Comparison of ENCODE assay signal across 1 cellular context in genomic region chr6:13927203-13927602, GRCh38.
A peak's percentile ranks its signal among the peaks of the same experiment; 100 is the strongest.
TF ChIP-seq lines count a peak whose summit lies in the region.

No MANE protein-coding gene starts in this region.

TF ChIP-seq in K562, 482 proteins besides CTCF, POLR2A, EP300 and RAD21 (continued from another document and continues in another):
- peak; percentile 42; the same call in 1 of the 2 replicates for TF ChIP-seq TEAD4 (IDR thresholded peaks at IDR 0.05; ENCODE audit: low read length)
- TF ChIP-seq TEAD4 (CRISPR knock-in tag; IDR thresholded peaks at IDR 0.05; ENCODE audit: borderline replicate concordance) = no peak
- peak; percentile 55; the same call in 1 of the 2 replicates for TF ChIP-seq CHAMP1 (IDR thresholded peaks at IDR 0.05)
- TF ChIP-seq MYC (IDR thresholded peaks at IDR 0.05; ENCODE audit: low read depth, low read length) = no peak
- no peak for TF ChIP-seq MYC (CRISPR knock-in tag; IDR thresholded peaks at IDR 0.05; ENCODE audit: borderline replicate concordance, low read depth)
- TF ChIP-seq ZKSCAN8 (CRISPR knock-in tag; IDR thresholded peaks at IDR 0.05) = no peak
- TF ChIP-seq E2F5 (CRISPR knock-in tag; IDR thresholded peaks at IDR 0.05) = no peak
- TF ChIP-seq KDM4B (IDR thresholded peaks at IDR 0.05; ENCODE audit: borderline replicate concordance in 2 of 2, low read depth in 1 of 2) = no peak
- no peak for TF ChIP-seq MTA3 (IDR thresholded peaks at IDR 0.05; ENCODE audit: borderline replicate concordance)
- peak; percentile 20; the same call in 1 of the 2 replicates for TF ChIP-seq VEZF1 (CRISPR knock-in tag; IDR thresholded peaks at IDR 0.05)
- TF ChIP-seq HNRNPLL (IDR thresholded peaks at IDR 0.05; ENCODE audit: low read depth, low read length, poor library complexity, severe bottlenecking) = no peak
- TF ChIP-seq ZSCAN32 (CRISPR knock-in tag; IDR thresholded peaks at IDR 0.05) = no peak
- no peak for TF ChIP-seq KAT7 (CRISPR knock-in tag; IDR thresholded peaks at IDR 0.05; ENCODE audit: borderline replicate concordance)
- no peak for TF ChIP-seq TGIF2 (CRISPR knock-in tag; IDR thresholded peaks at IDR 0.05)
- TF ChIP-seq CBX3 (IDR thresholded peaks at IDR 0.05; ENCODE audit: borderline replicate concordance in 1 of 2, low read length in 2 of 2) = peak in 1 of 2 experiments; percentile 92; a peak in 1 of 3 replicates
- peak; percentile 51; the same call in 1 of the 2 replicates for TF ChIP-seq JUND (IDR thresholded peaks at IDR 0.05; ENCODE audit: borderline replicate concordance, low read depth, low read length)
- no peak; the same call in 2 of the 3 replicates for TF ChIP-seq JUND (tag; IDR thresholded peaks at IDR 0.05; ENCODE audit: borderline replicate concordance, low read depth, low read length)
- no peak for TF ChIP-seq U2AF1 (optimal IDR thresholded peaks at IDR 0.05; ENCODE audit: low read depth, low read length)
- TF ChIP-seq, protein P1, sequence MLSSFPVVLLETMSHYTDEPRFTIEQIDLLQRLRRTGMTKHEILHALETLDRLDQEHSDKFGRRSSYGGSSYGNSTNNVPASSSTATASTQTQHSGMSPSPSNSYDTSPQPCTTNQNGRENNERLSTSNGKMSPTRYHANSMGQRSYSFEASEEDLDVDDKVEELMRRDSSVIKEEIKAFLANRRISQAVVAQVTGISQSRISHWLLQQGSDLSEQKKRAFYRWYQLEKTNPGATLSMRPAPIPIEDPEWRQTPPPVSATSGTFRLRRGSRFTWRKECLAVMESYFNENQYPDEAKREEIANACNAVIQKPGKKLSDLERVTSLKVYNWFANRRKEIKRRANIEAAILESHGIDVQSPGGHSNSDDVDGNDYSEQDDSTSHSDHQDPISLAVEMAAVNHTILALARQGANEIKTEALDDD (IDR thresholded peaks at IDR 0.05) = peak; percentile 92
- peak; percentile 34 for TF ChIP-seq BRD9 (IDR thresholded peaks at IDR 0.05; ENCODE audit: low read depth, partially characterized antibody)
- no peak for TF ChIP-seq ERF (CRISPR knock-in tag; IDR thresholded peaks at IDR 0.05)
- TF ChIP-seq MAFK (IDR thresholded peaks at IDR 0.05; ENCODE audit: low read length) = peak; percentile 66; the same call in 1 of the 2 replicates
- no peak for TF ChIP-seq ILF3 (IDR thresholded peaks at IDR 0.05; ENCODE audit: borderline replicate concordance)
- TF ChIP-seq ZNF274 (IDR thresholded peaks at IDR 0.05; ENCODE audit: borderline replicate concordance, low read depth, low read length) = no peak
- no peak for TF ChIP-seq FOXA3 (CRISPR knock-in tag; conservative IDR thresholded peaks at IDR 0.05 in 1 of 2, IDR thresholded peaks at IDR 0.05 in 1 of 2)
- TF ChIP-seq NR2C2 (CRISPR knock-in tag; IDR thresholded peaks at IDR 0.05) = no peak
- no peak for TF ChIP-seq NR2C2 (tag; IDR thresholded peaks at IDR 0.05)
- TF ChIP-seq, protein P2, sequence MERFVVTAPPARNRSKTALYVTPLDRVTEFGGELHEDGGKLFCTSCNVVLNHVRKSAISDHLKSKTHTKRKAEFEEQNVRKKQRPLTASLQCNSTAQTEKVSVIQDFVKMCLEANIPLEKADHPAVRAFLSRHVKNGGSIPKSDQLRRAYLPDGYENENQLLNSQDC (CRISPR knock-in tag; IDR thresholded peaks at IDR 0.05) = no peak
- TF ChIP-seq ZKSCAN1 (IDR thresholded peaks at IDR 0.05; ENCODE audit: low read depth, low read length) = no peak
- no peak for TF ChIP-seq CXXC5 (CRISPR knock-in tag; IDR thresholded peaks at IDR 0.05)
- TF ChIP-seq PBX2 (CRISPR knock-in tag; IDR thresholded peaks at IDR 0.05; ENCODE audit: low read depth) = no peak
- TF ChIP-seq PBX2 (tag; conservative IDR thresholded peaks at IDR 0.05; ENCODE audit: low read depth) = no peak
- TF ChIP-seq ZNF140 (CRISPR knock-in tag; IDR thresholded peaks at IDR 0.05) = no peak
- peak; percentile 6 for TF ChIP-seq CTCFL (IDR thresholded peaks at IDR 0.05; ENCODE audit: borderline replicate concordance, insufficient read depth, low read depth, low read length, poor library complexity, severe bottlenecking)
- TF ChIP-seq NR4A1 (CRISPR knock-in tag; IDR thresholded peaks at IDR 0.05) = no peak
- TF ChIP-seq NR4A1 (tag; IDR thresholded peaks at IDR 0.05) = no peak
- no peak for TF ChIP-seq SREBF2 (CRISPR knock-in tag; IDR thresholded peaks at IDR 0.05)
- TF ChIP-seq, protein P3, sequence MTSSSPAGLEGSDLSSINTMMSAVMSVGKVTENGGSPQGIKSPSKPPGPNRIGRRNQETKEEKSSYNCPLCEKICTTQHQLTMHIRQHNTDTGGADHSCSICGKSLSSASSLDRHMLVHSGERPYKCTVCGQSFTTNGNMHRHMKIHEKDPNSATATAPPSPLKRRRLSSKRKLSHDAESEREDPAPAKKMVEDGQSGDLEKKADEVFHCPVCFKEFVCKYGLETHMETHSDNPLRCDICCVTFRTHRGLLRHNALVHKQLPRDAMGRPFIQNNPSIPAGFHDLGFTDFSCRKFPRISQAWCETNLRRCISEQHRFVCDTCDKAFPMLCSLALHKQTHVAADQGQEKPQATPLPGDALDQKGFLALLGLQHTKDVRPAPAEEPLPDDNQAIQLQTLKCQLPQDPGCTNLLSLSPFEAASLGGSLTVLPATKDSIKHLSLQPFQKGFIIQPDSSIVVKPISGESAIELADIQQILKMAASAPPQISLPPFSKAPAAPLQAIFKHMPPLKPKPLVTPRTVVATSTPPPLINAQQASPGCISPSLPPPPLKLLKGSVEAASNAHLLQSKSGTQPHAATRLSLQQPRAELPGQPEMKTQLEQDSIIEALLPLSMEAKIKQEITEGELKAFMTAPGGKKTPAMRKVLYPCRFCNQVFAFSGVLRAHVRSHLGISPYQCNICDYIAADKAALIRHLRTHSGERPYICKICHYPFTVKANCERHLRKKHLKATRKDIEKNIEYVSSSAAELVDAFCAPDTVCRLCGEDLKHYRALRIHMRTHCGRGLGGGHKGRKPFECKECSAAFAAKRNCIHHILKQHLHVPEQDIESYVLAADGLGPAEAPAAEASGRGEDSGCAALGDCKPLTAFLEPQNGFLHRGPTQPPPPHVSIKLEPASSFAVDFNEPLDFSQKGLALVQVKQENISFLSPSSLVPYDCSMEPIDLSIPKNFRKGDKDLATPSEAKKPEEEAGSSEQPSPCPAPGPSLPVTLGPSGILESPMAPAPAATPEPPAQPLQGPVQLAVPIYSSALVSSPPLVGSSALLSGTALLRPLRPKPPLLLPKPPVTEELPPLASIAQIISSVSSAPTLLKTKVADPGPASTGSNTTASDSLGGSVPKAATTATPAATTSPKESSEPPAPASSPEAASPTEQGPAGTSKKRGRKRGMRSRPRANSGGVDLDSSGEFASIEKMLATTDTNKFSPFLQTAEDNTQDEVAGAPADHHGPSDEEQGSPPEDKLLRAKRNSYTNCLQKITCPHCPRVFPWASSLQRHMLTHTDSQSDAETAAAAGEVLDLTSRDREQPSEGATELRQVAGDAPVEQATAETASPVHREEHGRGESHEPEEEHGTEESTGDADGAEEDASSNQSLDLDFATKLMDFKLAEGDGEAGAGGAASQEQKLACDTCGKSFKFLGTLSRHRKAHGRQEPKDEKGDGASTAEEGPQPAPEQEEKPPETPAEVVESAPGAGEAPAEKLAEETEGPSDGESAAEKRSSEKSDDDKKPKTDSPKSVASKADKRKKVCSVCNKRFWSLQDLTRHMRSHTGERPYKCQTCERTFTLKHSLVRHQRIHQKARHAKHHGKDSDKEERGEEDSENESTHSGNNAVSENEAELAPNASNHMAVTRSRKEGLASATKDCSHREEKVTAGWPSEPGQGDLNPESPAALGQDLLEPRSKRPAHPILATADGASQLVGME (CRISPR knock-in tag; IDR thresholded peaks at IDR 0.05) = no peak
- TF ChIP-seq, protein P4, sequence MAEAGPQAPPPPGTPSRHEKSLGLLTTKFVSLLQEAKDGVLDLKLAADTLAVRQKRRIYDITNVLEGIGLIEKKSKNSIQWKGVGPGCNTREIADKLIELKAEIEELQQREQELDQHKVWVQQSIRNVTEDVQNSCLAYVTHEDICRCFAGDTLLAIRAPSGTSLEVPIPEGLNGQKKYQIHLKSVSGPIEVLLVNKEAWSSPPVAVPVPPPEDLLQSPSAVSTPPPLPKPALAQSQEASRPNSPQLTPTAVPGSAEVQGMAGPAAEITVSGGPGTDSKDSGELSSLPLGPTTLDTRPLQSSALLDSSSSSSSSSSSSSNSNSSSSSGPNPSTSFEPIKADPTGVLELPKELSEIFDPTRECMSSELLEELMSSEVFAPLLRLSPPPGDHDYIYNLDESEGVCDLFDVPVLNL (CRISPR knock-in tag; IDR thresholded peaks at IDR 0.05; ENCODE audit: low read depth) = no peak
- no peak for TF ChIP-seq ILK (tag; IDR thresholded peaks at IDR 0.05; ENCODE audit: borderline replicate concordance, low read depth)
- 0 out of 2 replicates have a peak, but pooled peaks have one; percentile 28 for TF ChIP-seq TCF3 (CRISPR knock-in tag; IDR thresholded peaks at IDR 0.05)
- no peak for TF ChIP-seq ZNF699 (CRISPR knock-in tag; IDR thresholded peaks at IDR 0.05; ENCODE audit: insufficient replicate concordance)
- no peak for TF ChIP-seq ZBTB8A (IDR thresholded peaks at IDR 0.05; ENCODE audit: partially characterized antibody)
- TF ChIP-seq SMAD4 (CRISPR knock-in tag; conservative IDR thresholded peaks at IDR 0.05) = no peak
- TF ChIP-seq MTA2 (IDR thresholded peaks at IDR 0.05; ENCODE audit: low read depth) = no peak
- TF ChIP-seq MBD2 (IDR thresholded peaks at IDR 0.05; ENCODE audit: borderline replicate concordance, low read depth) = no peak
- TF ChIP-seq NCOR1 (IDR thresholded peaks at IDR 0.05) = no peak
- no peak for TF ChIP-seq ZNF444 (CRISPR knock-in tag; IDR thresholded peaks at IDR 0.05)
- TF ChIP-seq, protein P5, sequence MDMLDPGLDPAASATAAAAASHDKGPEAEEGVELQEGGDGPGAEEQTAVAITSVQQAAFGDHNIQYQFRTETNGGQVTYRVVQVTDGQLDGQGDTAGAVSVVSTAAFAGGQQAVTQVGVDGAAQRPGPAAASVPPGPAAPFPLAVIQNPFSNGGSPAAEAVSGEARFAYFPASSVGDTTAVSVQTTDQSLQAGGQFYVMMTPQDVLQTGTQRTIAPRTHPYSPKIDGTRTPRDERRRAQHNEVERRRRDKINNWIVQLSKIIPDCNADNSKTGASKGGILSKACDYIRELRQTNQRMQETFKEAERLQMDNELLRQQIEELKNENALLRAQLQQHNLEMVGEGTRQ (CRISPR knock-in tag; IDR thresholded peaks at IDR 0.05) = no peak
